Comparison of ENCODE assay signal across 17 cellular contexts in the genomic region with DNA sequence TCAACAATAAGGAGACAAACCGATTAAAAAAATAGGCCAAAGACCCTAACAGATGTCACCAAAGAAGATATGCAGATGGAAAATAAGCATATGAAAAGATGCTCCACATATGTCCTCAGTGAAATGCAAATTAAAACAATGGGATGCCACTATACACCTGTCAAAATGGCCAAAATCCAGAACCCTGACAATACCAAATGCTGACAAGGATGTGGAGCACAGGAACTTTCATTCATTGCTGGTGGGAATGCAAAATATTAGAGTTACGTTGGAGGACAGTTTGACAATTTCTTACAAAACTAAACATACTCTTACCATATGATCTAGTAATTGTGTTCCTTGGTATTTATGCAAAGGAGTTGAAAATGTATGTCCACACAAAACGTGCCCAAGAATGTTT. TPM values are rescaled to one million over a fixed set of nuclear protein-coding genes. Genes with fewer than 3 reads are reported as not detected.
A peak's percentile ranks its signal among the peaks of the same experiment; 100 is the strongest.
DNase-seq lines count a peak whose midpoint lies in the region; ATAC-seq, FAIRE-seq and TF ChIP-seq lines count a peak whose summit lies in the region.
"Had no signal": no experiment of that assay in that cellular context is flagged by ENCODE, and none has a peak within 500 bp of the region (broad histone marks: within the 10 kb centered on the region; RNA-seq: fewer than 3 reads in every experiment).

No MANE protein-coding gene starts in this region.

- no peak overlapping the region for H2AFZ ChIP-seq in HepG2 (ENCODE audit: low read length)

- in situ Hi-C loops in HepG2 (cut with HindIII; ENCODE audit: extremely low pct_ligation_motif_present, low pct_unique_long_range_greater_than_20kb): no loop called here

- no peaks in the 10 kb centered on the region for H3K9me3 Mint-ChIP-seq in activated T-helper 17 cell treated with anti-CD3 and anti-CD28 coated beads, Interleukin-2, amount 50 U/mL, for 72 hours
- no peaks in the 10 kb centered on the region for H3K9me3 Mint-ChIP-seq in mesothelial cell of epicardium
- no peaks in the 10 kb centered on the region for H3K9me3 Mint-ChIP-seq in Caco-2 (ENCODE audit: unreplicated experiment)

- no peak for DNase-seq in HepG2 (ENCODE audit: low spot score)
- DNase-seq in right lobe of liver: no peak
- DNase-seq in mesothelial cell of epicardium (ENCODE audit: low spot score in 2 of 2, unreplicated experiment in 2 of 2): no peak
- no peak for DNase-seq in medulla oblongata (ENCODE audit: extremely low spot score)
- DNase-seq in Caco-2: no peak
- DNase-seq: BE2C, DMS 273 treated with DMSO at 0.1 percent for 48 hours, IMR-90, MV-4-11, NCI-H1436, NCI-H2081, NCI-H510A treated with DMSO at 0.1 percent for 48 hours, SHP77 had no signal

- H3K36me3 ChIP-seq in HepG2 (replicated peaks in 1 of 2; ENCODE audit: control insufficient read depth in 1 of 2, insufficient read depth in 2 of 2, low read length in 2 of 2): no peaks in the 10 kb centered on the region
- H3K36me3 ChIP-seq in right lobe of liver: no peaks in the 10 kb centered on the region
- H3K36me3 ChIP-seq in Caco-2 (ENCODE audit: control insufficient read depth, insufficient read depth, low read length): no peaks in the 10 kb centered on the region
- H3K36me3 ChIP-seq: BE2C had no signal

- H3K4me1 ChIP-seq in HepG2 (ENCODE audit: insufficient read depth, low read length) (peaks cover 40% of the 10 kb centered on the region), right lobe of liver (peaks cover 0 to 13% (median 3%) of the 10 kb centered on the region in 4 donors), Caco-2 (peaks cover 3% of the 10 kb centered on the region; the same call in 1 of the 2 replicates)
- H3K4me1 ChIP-seq: BE2C had no signal

- no peak overlapping the region for H3K4me2 ChIP-seq in HepG2 (ENCODE audit: low read depth, low read length)

- peaks cover 14% of the 10 kb centered on the region for H3K4me1 Mint-ChIP-seq in activated T-helper 17 cell treated with anti-CD3 and anti-CD28 coated beads, Interleukin-2, amount 50 U/mL, for 72 hours
- H3K4me1 Mint-ChIP-seq in mesothelial cell of epicardium (peaks cover 20% of the 10 kb centered on the region), Caco-2 (ENCODE audit: low read depth, unreplicated experiment) (peaks cover 6% of the 10 kb centered on the region)

- TF ChIP-seq CTCF in HepG2 (CRISPR knock-in tag; IDR thresholded peaks at IDR 0.05) (no peak), right lobe of liver (IDR thresholded peaks at IDR 0.05) (no peak), mesothelial cell of epicardium (IDR thresholded peaks at IDR 0.05; ENCODE audit: unreplicated experiment) (no peak), Caco-2 (IDR thresholded peaks at IDR 0.05; ENCODE audit: insufficient read depth in 1 of 2, low read depth in 1 of 2, low read length in 1 of 2, severe bottlenecking in 1 of 2, unreplicated experiment in 1 of 2) (no peak)

- WGBS in HepG2 (ENCODE audit: low lambda C conversion rate): 90% methylated on average over 3 of the region's 3 CpGs
- 91% methylated on average over 2 of the region's 3 CpGs for WGBS in right lobe of liver (ENCODE audit: insufficient coverage, low coverage, low lambda C conversion rate, missing lambda C conversion rate)

- H3K36me3 Mint-ChIP-seq in activated T-helper 17 cell treated with anti-CD3 and anti-CD28 coated beads, Interleukin-2, amount 50 U/mL, for 72 hours (ENCODE audit: low read depth): peaks cover 25% of the 10 kb centered on the region
- H3K36me3 Mint-ChIP-seq in mesothelial cell of epicardium (peaks cover 5% of the 10 kb centered on the region), Caco-2 (ENCODE audit: insufficient read depth, unreplicated experiment) (peaks cover 15% of the 10 kb centered on the region)

- H3K4me3 Mint-ChIP-seq in activated T-helper 17 cell treated with anti-CD3 and anti-CD28 coated beads, Interleukin-2, amount 50 U/mL, for 72 hours: peak overlapping the region; percentile 98
- peak overlapping the region; percentile 81 for H3K4me3 Mint-ChIP-seq in mesothelial cell of epicardium
- no peak overlapping the region for H3K4me3 Mint-ChIP-seq in Caco-2 (ENCODE audit: unreplicated experiment)

- ATAC-seq in HepG2 (no peak), right lobe of liver (no peak), HG02884 (IDR thresholded peaks at IDR 0.05; ENCODE audit: unreplicated experiment) (no peak)
- no peak for ATAC-seq in activated T-helper 17 cell treated with anti-CD3 and anti-CD28 coated beads, Interleukin-2, amount 50 U/mL, for 72 hours (replicated peaks)

- no peak overlapping the region for H3K27ac ChIP-seq in HepG2 (ENCODE audit: extremely low read length, insufficient read depth, low read length)
- H3K27ac ChIP-seq in right lobe of liver: no peak overlapping the region

- H3K27me3 Mint-ChIP-seq in activated T-helper 17 cell treated with anti-CD3 and anti-CD28 coated beads, Interleukin-2, amount 50 U/mL, for 72 hours: no peaks in the 10 kb centered on the region
- H3K27me3 Mint-ChIP-seq in mesothelial cell of epicardium (ENCODE audit: low read depth): no peaks in the 10 kb centered on the region
- H3K27me3 Mint-ChIP-seq in Caco-2 (ENCODE audit: insufficient read depth, unreplicated experiment): no peaks in the 10 kb centered on the region

- TF ChIP-seq EP300 in HepG2 (IDR thresholded peaks at IDR 0.05; ENCODE audit: low read depth in 2 of 2, low read length in 2 of 2): no peak
- no peak for TF ChIP-seq EP300 in HepG2 (CRISPR knock-in tag; IDR thresholded peaks at IDR 0.05; ENCODE audit: borderline replicate concordance)

- H3K27ac Mint-ChIP-seq in activated T-helper 17 cell treated with anti-CD3 and anti-CD28 coated beads, Interleukin-2, amount 50 U/mL, for 72 hours: no peak overlapping the region
- H3K27ac Mint-ChIP-seq in mesothelial cell of epicardium: no peak overlapping the region
- H3K27ac Mint-ChIP-seq in Caco-2 (ENCODE audit: unreplicated experiment): no peak overlapping the region

- H3K4me3 ChIP-seq in HepG2 (replicated peaks in 1 of 3; ENCODE audit: insufficient read depth in 1 of 3, low read depth in 2 of 3, low read length in 3 of 3) (no peak overlapping the region), right lobe of liver (no peak overlapping the region), Caco-2 (ENCODE audit: low read depth, low read length) (no peak overlapping the region)

- no peak for FAIRE-seq in HepG2 (lab: Jason Lieb, UNC)
- FAIRE-seq: H54, RCC 7860 had no signal

- no peak for TF ChIP-seq RAD21 in HepG2 (CRISPR knock-in tag; IDR thresholded peaks at IDR 0.05)

- POLR2A ChIA-PET in HepG2 (lab: Yijun Ruan, JAX): interaction anchor here (2.3 kb wide), 1 partner anchor 21 kb away, joined by 13 read pairs; no protein-coding TSS in a partner anchor
- POLR2A ChIA-PET in Caco-2 (lab: Charles Lee): no interaction called here

- H3K27me3 ChIP-seq in HepG2 (ENCODE audit: control insufficient read depth in 1 of 2, insufficient read depth in 2 of 2, low read length in 2 of 2): no peaks in the 10 kb centered on the region; a peak in 1 of 5 replicates
- H3K27me3 ChIP-seq in right lobe of liver: no peaks in the 10 kb centered on the region
- no peaks in the 10 kb centered on the region for H3K27me3 ChIP-seq in Caco-2 (replicated peaks; ENCODE audit: control insufficient read depth, insufficient read depth, low read length)
- H3K27me3 ChIP-seq: BE2C had no signal

- no peak overlapping the region for H3K9ac ChIP-seq in HepG2 (ENCODE audit: insufficient read depth, low read depth, low read length)

- TF ChIP-seq POLR2A in HepG2 (IDR thresholded peaks at IDR 0.05; ENCODE audit: insufficient read depth in 1 of 2, low read depth in 2 of 2, low read length in 2 of 2): no peak
- TF ChIP-seq POLR2A in right lobe of liver (IDR thresholded peaks at IDR 0.05): no peak

- no peaks in the 10 kb centered on the region for H4K20me1 ChIP-seq in HepG2 (ENCODE audit: insufficient read depth, low read length)

- BruUV-seq in HepG2 (replicated peaks; lab: Mats Ljungman, UMichigan) (TSS peak; percentile 58), Caco-2 (replicated peaks; lab: Mats Ljungman, UMichigan) (no TSS peak)

- H3K9me3 ChIP-seq in HepG2 (ENCODE audit: low read length) (no peaks in the 10 kb centered on the region), right lobe of liver (no peaks in the 10 kb centered on the region), Caco-2 (no peaks in the 10 kb centered on the region)
- H3K9me3 ChIP-seq: BE2C had no signal

- CTCF ChIA-PET in HepG2 (lab: Yijun Ruan, JAX; ENCODE audit: low intra/inter-chr PET ratio, low total read pairs) (no interaction called here), Caco-2 (lab: Charles Lee) (no interaction called here)

- H3K79me2 ChIP-seq in HepG2 (ENCODE audit: insufficient read depth, low read length): peaks cover 3% of the 10 kb centered on the region

- intact Hi-C loops in HepG2 (cut with micrococcal nuclease; ENCODE audit: unreplicated experiment): loop anchor here (5.0 to 10.0 kb wide), 2 partner anchors 118 to 920 kb away; no protein-coding TSS in a partner anchor
- intact Hi-C loops in right lobe of liver (cut with DNase I): no loop called here
- intact Hi-C loops in Caco-2 (cut with micrococcal nuclease; ENCODE audit: unreplicated experiment): loop anchor here (5.0 to 10.0 kb wide), 4 partner anchors 87 to 420 kb away; partner anchors contain the start of gene ZNF391

RNA-seq across cellular contexts. Expression of gene ZNF184, which starts 1.8 kb away (rescaled TPM):
- total RNA-seq in HepG2 (2016; rRNA removed; fragmentation: Illumina TruSeq; extraction: Trizol): 10.1 and 16.3 TPM in 2 replicates
- 1.7 and 2.1 TPM in 2 replicates for total RNA-seq in HepG2 (2016; cell fraction: cytosol; rRNA removed; fragmentation: Illumina TruSeq; extraction: Trizol; ENCODE audit: low read depth)
- total RNA-seq in HepG2 (2016; cell fraction: insoluble cytoplasmic fraction; rRNA removed; fragmentation: Illumina TruSeq; extraction: Trizol): 9.5 and 17.4 TPM in 2 replicates
- 5.1 and 6.1 TPM in 2 replicates for total RNA-seq in HepG2 (2016; cell fraction: membrane; rRNA removed; fragmentation: Illumina TruSeq; extraction: Trizol)
- total RNA-seq in HepG2 (2016; cell fraction: nucleus; rRNA removed; fragmentation: Illumina TruSeq; extraction: Trizol): 6.2 and 7.3 TPM in 2 replicates
- polyA plus RNA-seq in HepG2 (2011; rRNA removed): 2.0 and 2.1 TPM in 2 replicates
- 0.93 and 1.5 TPM in 2 replicates for polyA plus RNA-seq in HepG2 (2011; cell fraction: cytosol; rRNA removed)
- 1.3 and 1.8 TPM in 2 replicates for polyA plus RNA-seq in HepG2 (2011; cell fraction: nucleus; rRNA removed)
- polyA plus RNA-seq in HepG2 (2012): 2.5 and 3.2 TPM in 2 replicates
- 0.42 and 0.44 TPM in 2 replicates for polyA plus RNA-seq in HepG2 (2016; cell fraction: cytosol; fragmentation: Illumina TruSeq; extraction: Trizol; ENCODE audit: low read depth)
- 9.4 and 9.9 TPM in 2 replicates for polyA plus RNA-seq in HepG2 (2016; cell fraction: insoluble cytoplasmic fraction; fragmentation: Illumina TruSeq; extraction: Trizol; ENCODE audit: low read depth)
- polyA plus RNA-seq in HepG2 (2016; cell fraction: membrane; fragmentation: Illumina TruSeq; extraction: Trizol; ENCODE audit: low read depth): 1.1 and 1.2 TPM in 2 replicates
- 5.7 and 6.6 TPM in 2 replicates for polyA plus RNA-seq in HepG2 (2016; cell fraction: nucleus; fragmentation: Illumina TruSeq; extraction: Trizol; ENCODE audit: insufficient read depth, low read depth)
- 1.1 and 4.3 TPM in 2 replicates for polyA minus RNA-seq in HepG2 (2011; rRNA and poly(A)+ RNA removed; ENCODE audit: low replicate concordance)
- polyA minus RNA-seq in HepG2 (2011; cell fraction: cytosol; rRNA and poly(A)+ RNA removed): 2.6 and 3.4 TPM in 2 replicates
- polyA minus RNA-seq in HepG2 (2011; cell fraction: nucleus; rRNA and poly(A)+ RNA removed): 8.9 and 10.2 TPM in 2 replicates
- total RNA-seq in right lobe of liver: 1 to 10 TPM; 1.1 to 1.8 (median 1.7) TPM
- total RNA-seq in activated T-helper 17 cell treated with anti-CD3 and anti-CD28 coated beads, Interleukin-2, amount 50 U/mL, for 72 hours: 10 to 100 TPM in 1 of 2 donors, 1 to 10 TPM in 1; 8.1 to 11.2 TPM
- total RNA-seq in mesothelial cell of epicardium: 14.3 to 15.9 TPM (median 15.1 TPM) in 3 replicates
- 3.9 and 4.4 TPM in 2 replicates for total RNA-seq in Caco-2 (2022)

Comparison
In these comparisons a context has a peak if more than half of its experiments do, and no peak if none do; other contexts are left out.
1. intact Hi-C loops: an anchor here in HepG2 (5.0 to 10.0 kb wide) and Caco-2 (5.0 to 10.0 kb wide); none called in right lobe of liver.